In the genomic region with DNA sequence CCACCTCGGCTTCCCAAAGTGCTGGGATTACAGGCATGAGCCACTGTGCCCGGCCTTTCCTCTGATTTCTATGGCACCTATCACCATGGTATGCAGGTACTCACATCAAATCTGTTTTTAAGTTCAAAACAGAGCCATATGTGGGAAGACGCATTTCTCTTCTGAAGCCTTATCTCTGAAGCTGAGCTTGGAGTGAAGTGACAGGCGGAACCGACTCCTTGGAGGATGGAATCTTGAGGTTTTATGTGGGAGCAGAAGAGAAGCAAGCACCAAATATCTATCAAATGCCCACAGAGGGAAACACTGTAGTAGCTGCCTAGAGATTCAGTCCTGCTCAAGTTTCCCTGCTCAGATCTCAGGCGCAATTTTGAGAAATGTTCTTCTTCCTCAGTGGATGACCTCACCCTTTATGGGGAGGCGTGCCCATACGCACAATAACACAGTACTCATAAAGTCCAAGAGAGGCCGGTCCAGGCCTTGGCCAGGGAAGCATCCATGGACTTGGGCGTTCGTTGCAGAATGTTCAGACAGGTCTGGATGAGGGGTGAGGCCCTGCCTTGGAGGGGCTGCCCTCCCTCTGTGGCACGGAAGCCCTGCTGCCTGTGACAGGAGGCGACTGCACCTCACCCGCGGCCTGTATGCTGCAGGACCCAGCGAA, we compare ENCODE assay signal across 1 cellular context.
TF ChIP-seq lines count a peak whose summit lies in the region.

No MANE protein-coding gene starts in this region.

TF ChIP-seq in GM23338, 12 proteins besides CTCF, POLR2A, EP300 and RAD21 (continued from another document):
- TF ChIP-seq, protein P1, sequence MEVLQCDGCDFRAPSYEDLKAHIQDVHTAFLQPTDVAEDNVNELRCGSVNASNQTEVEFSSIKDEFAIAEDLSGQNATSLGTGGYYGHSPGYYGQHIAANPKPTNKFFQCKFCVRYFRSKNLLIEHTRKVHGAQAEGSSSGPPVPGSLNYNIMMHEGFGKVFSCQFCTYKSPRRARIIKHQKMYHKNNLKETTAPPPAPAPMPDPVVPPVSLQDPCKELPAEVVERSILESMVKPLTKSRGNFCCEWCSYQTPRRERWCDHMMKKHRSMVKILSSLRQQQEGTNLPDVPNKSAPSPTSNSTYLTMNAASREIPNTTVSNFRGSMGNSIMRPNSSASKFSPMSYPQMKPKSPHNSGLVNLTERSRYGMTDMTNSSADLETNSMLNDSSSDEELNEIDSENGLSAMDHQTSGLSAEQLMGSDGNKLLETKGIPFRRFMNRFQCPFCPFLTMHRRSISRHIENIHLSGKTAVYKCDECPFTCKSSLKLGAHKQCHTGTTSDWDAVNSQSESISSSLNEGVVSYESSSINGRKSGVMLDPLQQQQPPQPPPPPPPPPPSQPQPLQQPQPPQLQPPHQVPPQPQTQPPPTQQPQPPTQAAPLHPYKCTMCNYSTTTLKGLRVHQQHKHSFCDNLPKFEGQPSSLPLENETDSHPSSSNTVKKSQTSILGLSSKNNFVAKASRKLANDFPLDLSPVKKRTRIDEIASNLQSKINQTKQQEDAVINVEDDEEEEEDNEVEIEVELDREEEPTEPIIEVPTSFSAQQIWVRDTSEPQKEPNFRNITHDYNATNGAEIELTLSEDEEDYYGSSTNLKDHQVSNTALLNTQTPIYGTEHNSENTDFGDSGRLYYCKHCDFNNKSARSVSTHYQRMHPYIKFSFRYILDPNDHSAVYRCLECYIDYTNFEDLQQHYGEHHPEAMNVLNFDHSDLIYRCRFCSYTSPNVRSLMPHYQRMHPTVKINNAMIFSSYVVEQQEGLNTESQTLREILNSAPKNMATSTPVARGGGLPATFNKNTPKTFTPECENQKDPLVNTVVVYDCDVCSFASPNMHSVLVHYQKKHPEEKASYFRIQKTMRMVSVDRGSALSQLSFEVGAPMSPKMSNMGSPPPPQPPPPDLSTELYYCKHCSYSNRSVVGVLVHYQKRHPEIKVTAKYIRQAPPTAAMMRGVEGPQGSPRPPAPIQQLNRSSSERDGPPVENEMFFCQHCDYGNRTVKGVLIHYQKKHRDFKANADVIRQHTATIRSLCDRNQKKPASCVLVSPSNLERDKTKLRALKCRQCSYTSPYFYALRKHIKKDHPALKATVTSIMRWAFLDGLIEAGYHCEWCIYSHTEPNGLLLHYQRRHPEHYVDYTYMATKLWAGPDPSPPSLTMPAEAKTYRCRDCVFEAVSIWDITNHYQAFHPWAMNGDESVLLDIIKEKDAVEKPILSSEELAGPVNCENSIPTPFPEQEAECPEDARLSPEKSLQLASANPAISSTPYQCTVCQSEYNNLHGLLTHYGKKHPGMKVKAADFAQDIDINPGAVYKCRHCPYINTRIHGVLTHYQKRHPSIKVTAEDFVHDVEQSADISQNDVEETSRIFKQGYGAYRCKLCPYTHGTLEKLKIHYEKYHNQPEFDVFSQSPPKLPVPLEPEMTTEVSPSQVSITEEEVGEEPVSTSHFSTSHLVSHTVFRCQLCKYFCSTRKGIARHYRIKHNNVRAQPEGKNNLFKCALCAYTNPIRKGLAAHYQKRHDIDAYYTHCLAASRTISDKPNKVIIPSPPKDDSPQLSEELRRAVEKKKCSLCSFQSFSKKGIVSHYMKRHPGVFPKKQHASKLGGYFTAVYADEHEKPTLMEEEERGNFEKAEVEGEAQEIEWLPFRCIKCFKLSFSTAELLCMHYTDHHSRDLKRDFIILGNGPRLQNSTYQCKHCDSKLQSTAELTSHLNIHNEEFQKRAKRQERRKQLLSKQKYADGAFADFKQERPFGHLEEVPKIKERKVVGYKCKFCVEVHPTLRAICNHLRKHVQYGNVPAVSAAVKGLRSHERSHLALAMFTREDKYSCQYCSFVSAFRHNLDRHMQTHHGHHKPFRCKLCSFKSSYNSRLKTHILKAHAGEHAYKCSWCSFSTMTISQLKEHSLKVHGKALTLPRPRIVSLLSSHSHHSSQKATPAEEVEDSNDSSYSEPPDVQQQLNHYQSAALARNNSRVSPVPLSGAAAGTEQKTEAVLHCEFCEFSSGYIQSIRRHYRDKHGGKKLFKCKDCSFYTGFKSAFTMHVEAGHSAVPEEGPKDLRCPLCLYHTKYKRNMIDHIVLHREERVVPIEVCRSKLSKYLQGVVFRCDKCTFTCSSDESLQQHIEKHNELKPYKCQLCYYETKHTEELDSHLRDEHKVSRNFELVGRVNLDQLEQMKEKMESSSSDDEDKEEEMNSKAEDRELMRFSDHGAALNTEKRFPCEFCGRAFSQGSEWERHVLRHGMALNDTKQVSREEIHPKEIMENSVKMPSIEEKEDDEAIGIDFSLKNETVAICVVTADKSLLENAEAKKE (CRISPR knock-in tag; IDR thresholded peaks at IDR 0.05) = no peak
- no peak for TF ChIP-seq JUNB (IDR thresholded peaks at IDR 0.05; ENCODE audit: unreplicated experiment)
- no peak for TF ChIP-seq CREB1 (CRISPR knock-in tag; IDR thresholded peaks at IDR 0.05; ENCODE audit: low read depth)
- no peak for TF ChIP-seq NANOG (IDR thresholded peaks at IDR 0.05; ENCODE audit: borderline replicate concordance)
- TF ChIP-seq ZNF114 (CRISPR knock-in tag; IDR thresholded peaks at IDR 0.05) = no peak
- TF ChIP-seq EZH2phosphoT487 (IDR thresholded peaks at IDR 0.05; ENCODE audit: unreplicated experiment) = no peak
- no peak for TF ChIP-seq ZNF331 (CRISPR knock-in tag; IDR thresholded peaks at IDR 0.05; ENCODE audit: low read depth)
- no peak for TF ChIP-seq ETS1 (IDR thresholded peaks at IDR 0.05)
- TF ChIP-seq REST (IDR thresholded peaks at IDR 0.05; ENCODE audit: unreplicated experiment) = no peak
- no peak for TF ChIP-seq EZH2 (IDR thresholded peaks at IDR 0.05; ENCODE audit: low read depth, unreplicated experiment)
- no peak for TF ChIP-seq STAT1 (IDR thresholded peaks at IDR 0.05; ENCODE audit: unreplicated experiment)
